ENCODE assay signal across 38 cellular contexts in genomic region chr9:104577263-104577662, GRCh38. TPM values are rescaled to one million over a fixed set of nuclear protein-coding genes. Genes with fewer than 3 reads are reported as not detected.
"Had no signal": no experiment of that assay in that cellular context is flagged by ENCODE, and none has a peak within 500 bp of the region (broad histone marks: within the 10 kb centered on the region; RNA-seq: fewer than 3 reads in every experiment).

No MANE protein-coding gene starts in this region.

- H3K36me3 Mint-ChIP-seq: activated CD4-positive, alpha-beta memory T cell treated with anti-CD3 and anti-CD28 coated beads for 36 hours; activated CD8-positive, alpha-beta memory T cell treated with anti-CD3 and anti-CD28 coated beads, Interleukin-2, amount 10 ng/mL, durations not matched to agents 7 days and 5 days; activated naive CD4-positive, alpha-beta T cell treated with anti-CD3 and anti-CD28 coated beads, Interleukin-2, amount 50 U/mL, for 24 hours; activated naive CD8-positive, alpha-beta T cell treated with anti-CD3 and anti-CD28 coated beads for 36 hours; brain had no signal

- H3K27ac Mint-ChIP-seq: activated CD4-positive, alpha-beta memory T cell treated with anti-CD3 and anti-CD28 coated beads for 36 hours; activated CD4-positive, alpha-beta T cell treated with anti-CD3 and anti-CD28 coated beads for 36 hours; activated CD4-positive, alpha-beta T cell treated with anti-CD3 and anti-CD28 coated beads, Interleukin-2, amount 10 ng/mL, durations not matched to agents 24 days and 14 days; activated CD8-positive, alpha-beta memory T cell treated with anti-CD3 and anti-CD28 coated beads, Interleukin-2, amount 10 ng/mL, durations not matched to agents 7 days and 5 days; activated CD8-positive, alpha-beta T cell treated with anti-CD3 and anti-CD28 coated beads, Interleukin-2, amount 10 ng/mL, durations not matched to agents 7 days and 5 days; activated naive CD4-positive, alpha-beta T cell treated with anti-CD3 and anti-CD28 coated beads for 36 hours; activated naive CD4-positive, alpha-beta T cell treated with anti-CD3 and anti-CD28 coated beads, Interleukin-2, amount 50 U/mL, for 24 hours; activated naive CD8-positive, alpha-beta T cell treated with anti-CD3 and anti-CD28 coated beads for 36 hours; activated naive CD8-positive, alpha-beta T cell treated with anti-CD3 and anti-CD28 coated beads, Interleukin-2, amount 50 U/mL, for 24 hours; activated T-helper 1 cell treated with anti-CD3 and anti-CD28 coated beads, Interleukin-12 subunit alpha, Interleukin-12 subunit beta, Interleukin-2, Interleukin-4 antibody, amounts not matched to agents 30 ng/mL and 10 ng/mL and 1 ng/mL, durations not matched to agents 14 hours and 24 hours and 36 hours; activated T-helper 2 cell treated with anti-CD3 and anti-CD28 coated beads, Interferon-gamma antibody, Interleukin-2, Interleukin-4, amounts not matched to agents 10 μg/mL and 5 μg/mL and 100 μg/mL, durations not matched to agents 14 hours and 24 hours and 36 hours; brain; dendritic cell treated with granulocyte-macrophage colony-stimulating factor and Interleukin-4, amounts not matched to agents 40 ng/mL and 50 ng/mL, for 4 days; effector memory CD8-positive, alpha-beta T cell had no signal

- H3K27me3 Mint-ChIP-seq: activated CD4-positive, alpha-beta T cell treated with anti-CD3 and anti-CD28 coated beads, Interleukin-2, amount 10 ng/mL, durations not matched to agents 24 days and 14 days; activated CD8-positive, alpha-beta memory T cell treated with anti-CD3 and anti-CD28 coated beads, Interleukin-2, amount 10 ng/mL, durations not matched to agents 7 days and 5 days; activated naive CD8-positive, alpha-beta T cell treated with anti-CD3 and anti-CD28 coated beads, Interleukin-2, amount 50 U/mL, for 24 hours; brain; central memory CD8-positive, alpha-beta T cell; dendritic cell treated with granulocyte-macrophage colony-stimulating factor and Interleukin-4, amounts not matched to agents 40 ng/mL and 50 ng/mL, for 4 days; effector memory CD8-positive, alpha-beta T cell had no signal

- DNase-seq: activated CD4-positive, alpha-beta memory T cell treated with anti-CD3 and anti-CD28 coated beads for 36 hours; activated CD4-positive, alpha-beta T cell treated with anti-CD3 and anti-CD28 coated beads for 36 hours; activated CD4-positive, alpha-beta T cell treated with anti-CD3 and anti-CD28 coated beads, Interleukin-2, amount 10 ng/mL, durations not matched to agents 24 days and 14 days; activated CD4-positive, CD25-positive, alpha-beta regulatory T cell; activated CD4-positive, CD25-positive, alpha-beta regulatory T cell treated with anti-CD3 and anti-CD28 coated beads, Interleukin-2, amount 50 U/mL, for 72 hours; activated CD8-positive, alpha-beta memory T cell treated with anti-CD3 and anti-CD28 coated beads, Interleukin-2, amount 10 ng/mL, durations not matched to agents 7 days and 5 days; activated CD8-positive, alpha-beta memory T cell treated with anti-CD3 and anti-CD28 coated beads, Interleukin-2, amount 50 U/mL, for 4 hours; activated CD8-positive, alpha-beta T cell treated with anti-CD3 and anti-CD28 coated beads, Interleukin-2, amount 10 ng/mL, durations not matched to agents 7 days and 5 days; activated effector memory CD4-positive, alpha-beta T cell treated with anti-CD3 and anti-CD28 coated beads, Interleukin-2, amount 50 U/mL, for 16 hours; activated naive CD4-positive, alpha-beta T cell treated with anti-CD3 and anti-CD28 coated beads for 36 hours; activated naive CD8-positive, alpha-beta T cell treated with anti-CD3 and anti-CD28 coated beads for 36 hours; activated naive CD8-positive, alpha-beta T cell treated with anti-CD3 and anti-CD28 coated beads, Interleukin-2, amount 50 U/mL, for 24 hours; activated T-cell treated with anti-CD3 and anti-CD28 coated beads, Interleukin-2, amount 50 U/mL, for 1 hour; activated T-cell treated with anti-CD3 and anti-CD28 coated beads, Interleukin-2, amount 50 U/mL, for 48 hours; adrenal gland; amygdala; dorsolateral prefrontal cortex; effector memory CD8-positive, alpha-beta T cell; erythroblast; foreskin keratinocyte; gastrocnemius medialis; glutamatergic neuron; heart left ventricle; T-helper 2 cell had no signal

- H3K4me3 ChIP-seq: adrenal gland, ascending aorta, coronary artery, dorsolateral prefrontal cortex, esophagus muscularis mucosa, gastrocnemius medialis, heart left ventricle had no signal

- H3K36me3 ChIP-seq: adrenal gland, ascending aorta, esophagus muscularis mucosa, gastrocnemius medialis, heart left ventricle had no signal

- H3K4me3 Mint-ChIP-seq: activated CD4-positive, alpha-beta memory T cell treated with anti-CD3 and anti-CD28 coated beads for 36 hours; activated CD4-positive, alpha-beta T cell treated with anti-CD3 and anti-CD28 coated beads for 36 hours; activated CD4-positive, alpha-beta T cell treated with anti-CD3 and anti-CD28 coated beads, Interleukin-2, amount 10 ng/mL, durations not matched to agents 24 days and 14 days; activated CD8-positive, alpha-beta memory T cell treated with anti-CD3 and anti-CD28 coated beads, Interleukin-2, amount 10 ng/mL, durations not matched to agents 7 days and 5 days; activated CD8-positive, alpha-beta T cell treated with anti-CD3 and anti-CD28 coated beads, Interleukin-2, amount 10 ng/mL, durations not matched to agents 7 days and 5 days; activated naive CD4-positive, alpha-beta T cell treated with anti-CD3 and anti-CD28 coated beads for 36 hours; activated naive CD4-positive, alpha-beta T cell treated with anti-CD3 and anti-CD28 coated beads, Interleukin-2, amount 50 U/mL, for 24 hours; activated naive CD8-positive, alpha-beta T cell treated with anti-CD3 and anti-CD28 coated beads for 36 hours; activated naive CD8-positive, alpha-beta T cell treated with anti-CD3 and anti-CD28 coated beads, Interleukin-2, amount 50 U/mL, for 24 hours; activated T-helper 1 cell treated with anti-CD3 and anti-CD28 coated beads, Interleukin-12 subunit alpha, Interleukin-12 subunit beta, Interleukin-2, Interleukin-4 antibody, amounts not matched to agents 30 ng/mL and 10 ng/mL and 1 ng/mL, durations not matched to agents 14 hours and 24 hours and 36 hours; brain; central memory CD8-positive, alpha-beta T cell; dendritic cell treated with granulocyte-macrophage colony-stimulating factor and Interleukin-4, amounts not matched to agents 40 ng/mL and 50 ng/mL, for 4 days; effector memory CD8-positive, alpha-beta T cell had no signal

- ATAC-seq: activated CD4-positive, alpha-beta T cell treated with anti-CD3 and anti-CD28 coated beads for 36 hours; activated CD8-positive, alpha-beta memory T cell treated with anti-CD3 and anti-CD28 coated beads, Interleukin-2, amount 10 ng/mL, durations not matched to agents 7 days and 5 days; activated CD8-positive, alpha-beta T cell treated with anti-CD3 and anti-CD28 coated beads, Interleukin-2, amount 10 ng/mL, durations not matched to agents 7 days and 5 days; activated naive CD8-positive, alpha-beta T cell treated with anti-CD3 and anti-CD28 coated beads, Interleukin-2, amount 50 U/mL, for 24 hours; effector memory CD8-positive, alpha-beta T cell; foreskin keratinocyte; gastrocnemius medialis; heart left ventricle had no signal

- H3K9me3 Mint-ChIP-seq: activated T-helper 2 cell treated with anti-CD3 and anti-CD28 coated beads, Interferon-gamma antibody, Interleukin-2, Interleukin-4, amounts not matched to agents 10 μg/mL and 5 μg/mL and 100 μg/mL, durations not matched to agents 14 hours and 24 hours and 36 hours had no signal

- H3K9me3 ChIP-seq: ascending aorta, gastrocnemius medialis had no signal

- H3K4me1 ChIP-seq: adrenal gland, ascending aorta, esophagus muscularis mucosa, foreskin keratinocyte, gastrocnemius medialis, heart left ventricle had no signal

- H3K27me3 ChIP-seq: adrenal gland, ascending aorta, dorsolateral prefrontal cortex, esophagus muscularis mucosa, foreskin keratinocyte, gastrocnemius medialis, heart left ventricle had no signal

- H3K27ac ChIP-seq: adrenal gland, ascending aorta, coronary artery, dorsolateral prefrontal cortex, esophagus muscularis mucosa, foreskin keratinocyte, gastrocnemius medialis, heart left ventricle had no signal

- H3K4me1 Mint-ChIP-seq: activated CD4-positive, alpha-beta T cell treated with anti-CD3 and anti-CD28 coated beads for 36 hours; activated CD4-positive, alpha-beta T cell treated with anti-CD3 and anti-CD28 coated beads, Interleukin-2, amount 10 ng/mL, durations not matched to agents 24 days and 14 days; activated CD8-positive, alpha-beta memory T cell treated with anti-CD3 and anti-CD28 coated beads, Interleukin-2, amount 10 ng/mL, durations not matched to agents 7 days and 5 days; activated naive CD4-positive, alpha-beta T cell treated with anti-CD3 and anti-CD28 coated beads, Interleukin-2, amount 50 U/mL, for 24 hours; activated naive CD8-positive, alpha-beta T cell treated with anti-CD3 and anti-CD28 coated beads for 36 hours; activated naive CD8-positive, alpha-beta T cell treated with anti-CD3 and anti-CD28 coated beads, Interleukin-2, amount 50 U/mL, for 24 hours; brain; central memory CD8-positive, alpha-beta T cell had no signal

RNA-seq across cellular contexts. Expression of gene OR13C8, which starts 8.3 kb away (rescaled TPM):
- total RNA-seq: activated CD4-positive, alpha-beta memory T cell treated with anti-CD3 and anti-CD28 coated beads for 36 hours; activated CD4-positive, alpha-beta T cell treated with anti-CD3 and anti-CD28 coated beads for 36 hours; activated CD4-positive, alpha-beta T cell treated with anti-CD3 and anti-CD28 coated beads, Interleukin-2, amount 10 ng/mL, durations not matched to agents 24 days and 14 days; activated CD8-positive, alpha-beta memory T cell treated with anti-CD3 and anti-CD28 coated beads for 36 hours; activated CD8-positive, alpha-beta memory T cell treated with anti-CD3 and anti-CD28 coated beads, Interleukin-2, amount 10 ng/mL, durations not matched to agents 7 days and 5 days; activated CD8-positive, alpha-beta T cell treated with anti-CD3 and anti-CD28 coated beads, Interleukin-2, amount 10 ng/mL, durations not matched to agents 7 days and 5 days; activated naive CD4-positive, alpha-beta T cell treated with anti-CD3 and anti-CD28 coated beads for 36 hours; activated naive CD8-positive, alpha-beta T cell treated with anti-CD3 and anti-CD28 coated beads for 36 hours; activated T-helper 1 cell treated with anti-CD3 and anti-CD28 coated beads, Interleukin-12 subunit alpha, Interleukin-12 subunit beta, Interleukin-2, Interleukin-4 antibody, amounts not matched to agents 30 ng/mL and 10 ng/mL and 1 ng/mL, durations not matched to agents 14 hours and 24 hours and 36 hours; activated T-helper 2 cell treated with anti-CD3 and anti-CD28 coated beads, Interferon-gamma antibody, Interleukin-2, Interleukin-4, amounts not matched to agents 10 μg/mL and 5 μg/mL and 100 μg/mL, durations not matched to agents 14 hours and 24 hours and 36 hours; adrenal gland; ascending aorta; bronchial epithelial cell; cardiac septum; cerebellum; dorsolateral prefrontal cortex; esophagus muscularis mucosa; foreskin keratinocyte; gastrocnemius medialis; heart left ventricle; T-helper 1 cell treated with Interleukin-12 subunit alpha and Interleukin-12 subunit beta and Interleukin-4 antibody, amounts not matched to agents 30 ng/mL and 1 ng/mL, for 36 hours had no signal
- polyA plus RNA-seq: adrenal gland, foreskin keratinocyte, heart left ventricle had no signal

RNA-seq across cellular contexts. Expression of gene OR13C5, which starts 21.9 kb away (rescaled TPM):
- total RNA-seq: activated CD4-positive, alpha-beta memory T cell treated with anti-CD3 and anti-CD28 coated beads for 36 hours; activated CD4-positive, alpha-beta T cell treated with anti-CD3 and anti-CD28 coated beads for 36 hours; activated CD4-positive, alpha-beta T cell treated with anti-CD3 and anti-CD28 coated beads, Interleukin-2, amount 10 ng/mL, durations not matched to agents 24 days and 14 days; activated CD8-positive, alpha-beta memory T cell treated with anti-CD3 and anti-CD28 coated beads for 36 hours; activated CD8-positive, alpha-beta memory T cell treated with anti-CD3 and anti-CD28 coated beads, Interleukin-2, amount 10 ng/mL, durations not matched to agents 7 days and 5 days; activated CD8-positive, alpha-beta T cell treated with anti-CD3 and anti-CD28 coated beads, Interleukin-2, amount 10 ng/mL, durations not matched to agents 7 days and 5 days; activated naive CD4-positive, alpha-beta T cell treated with anti-CD3 and anti-CD28 coated beads for 36 hours; activated naive CD8-positive, alpha-beta T cell treated with anti-CD3 and anti-CD28 coated beads for 36 hours; activated T-helper 1 cell treated with anti-CD3 and anti-CD28 coated beads, Interleukin-12 subunit alpha, Interleukin-12 subunit beta, Interleukin-2, Interleukin-4 antibody, amounts not matched to agents 30 ng/mL and 10 ng/mL and 1 ng/mL, durations not matched to agents 14 hours and 24 hours and 36 hours; activated T-helper 2 cell treated with anti-CD3 and anti-CD28 coated beads, Interferon-gamma antibody, Interleukin-2, Interleukin-4, amounts not matched to agents 10 μg/mL and 5 μg/mL and 100 μg/mL, durations not matched to agents 14 hours and 24 hours and 36 hours; adrenal gland; ascending aorta; bronchial epithelial cell; cardiac septum; esophagus muscularis mucosa; foreskin keratinocyte; gastrocnemius medialis; heart left ventricle; T-helper 1 cell treated with Interleukin-12 subunit alpha and Interleukin-12 subunit beta and Interleukin-4 antibody, amounts not matched to agents 30 ng/mL and 1 ng/mL, for 36 hours had no signal
- polyA plus RNA-seq: adrenal gland, foreskin keratinocyte, heart left ventricle had no signal

RNA-seq across cellular contexts. Expression of gene OR13C2, which starts 28.2 kb away (rescaled TPM):
- total RNA-seq: activated CD4-positive, alpha-beta memory T cell treated with anti-CD3 and anti-CD28 coated beads for 36 hours; activated CD4-positive, alpha-beta T cell treated with anti-CD3 and anti-CD28 coated beads for 36 hours; activated CD4-positive, alpha-beta T cell treated with anti-CD3 and anti-CD28 coated beads, Interleukin-2, amount 10 ng/mL, durations not matched to agents 24 days and 14 days; activated CD8-positive, alpha-beta memory T cell treated with anti-CD3 and anti-CD28 coated beads for 36 hours; activated CD8-positive, alpha-beta memory T cell treated with anti-CD3 and anti-CD28 coated beads, Interleukin-2, amount 10 ng/mL, durations not matched to agents 7 days and 5 days; activated CD8-positive, alpha-beta T cell treated with anti-CD3 and anti-CD28 coated beads, Interleukin-2, amount 10 ng/mL, durations not matched to agents 7 days and 5 days; activated naive CD4-positive, alpha-beta T cell treated with anti-CD3 and anti-CD28 coated beads for 36 hours; activated naive CD8-positive, alpha-beta T cell treated with anti-CD3 and anti-CD28 coated beads for 36 hours; activated T-helper 1 cell treated with anti-CD3 and anti-CD28 coated beads, Interleukin-12 subunit alpha, Interleukin-12 subunit beta, Interleukin-2, Interleukin-4 antibody, amounts not matched to agents 30 ng/mL and 10 ng/mL and 1 ng/mL, durations not matched to agents 14 hours and 24 hours and 36 hours; activated T-helper 2 cell treated with anti-CD3 and anti-CD28 coated beads, Interferon-gamma antibody, Interleukin-2, Interleukin-4, amounts not matched to agents 10 μg/mL and 5 μg/mL and 100 μg/mL, durations not matched to agents 14 hours and 24 hours and 36 hours; adrenal gland; ascending aorta; bronchial epithelial cell; cardiac septum; foreskin keratinocyte; gastrocnemius medialis; T-helper 1 cell treated with Interleukin-12 subunit alpha and Interleukin-12 subunit beta and Interleukin-4 antibody, amounts not matched to agents 30 ng/mL and 1 ng/mL, for 36 hours had no signal
- polyA plus RNA-seq: adrenal gland, foreskin keratinocyte, heart left ventricle had no signal

RNA-seq across cellular contexts. Expression of gene OR13C3, which starts 40.6 kb away (rescaled TPM):
- total RNA-seq: activated CD4-positive, alpha-beta memory T cell treated with anti-CD3 and anti-CD28 coated beads for 36 hours; activated CD4-positive, alpha-beta T cell treated with anti-CD3 and anti-CD28 coated beads for 36 hours; activated CD4-positive, alpha-beta T cell treated with anti-CD3 and anti-CD28 coated beads, Interleukin-2, amount 10 ng/mL, durations not matched to agents 24 days and 14 days; activated CD8-positive, alpha-beta memory T cell treated with anti-CD3 and anti-CD28 coated beads for 36 hours; activated CD8-positive, alpha-beta memory T cell treated with anti-CD3 and anti-CD28 coated beads, Interleukin-2, amount 10 ng/mL, durations not matched to agents 7 days and 5 days; activated CD8-positive, alpha-beta T cell treated with anti-CD3 and anti-CD28 coated beads, Interleukin-2, amount 10 ng/mL, durations not matched to agents 7 days and 5 days; activated naive CD4-positive, alpha-beta T cell treated with anti-CD3 and anti-CD28 coated beads for 36 hours; activated naive CD8-positive, alpha-beta T cell treated with anti-CD3 and anti-CD28 coated beads for 36 hours; activated T-helper 1 cell treated with anti-CD3 and anti-CD28 coated beads, Interleukin-12 subunit alpha, Interleukin-12 subunit beta, Interleukin-2, Interleukin-4 antibody, amounts not matched to agents 30 ng/mL and 10 ng/mL and 1 ng/mL, durations not matched to agents 14 hours and 24 hours and 36 hours; activated T-helper 2 cell treated with anti-CD3 and anti-CD28 coated beads, Interferon-gamma antibody, Interleukin-2, Interleukin-4, amounts not matched to agents 10 μg/mL and 5 μg/mL and 100 μg/mL, durations not matched to agents 14 hours and 24 hours and 36 hours; adrenal gland; ascending aorta; bronchial epithelial cell; cardiac septum; esophagus muscularis mucosa; foreskin keratinocyte; gastrocnemius medialis; heart left ventricle; T-helper 1 cell treated with Interleukin-12 subunit alpha and Interleukin-12 subunit beta and Interleukin-4 antibody, amounts not matched to agents 30 ng/mL and 1 ng/mL, for 36 hours had no signal
- polyA plus RNA-seq: adrenal gland, foreskin keratinocyte, heart left ventricle had no signal

RNA-seq across cellular contexts. Expression of gene OR13C9, which starts 40.7 kb away (rescaled TPM):
- total RNA-seq: activated CD4-positive, alpha-beta memory T cell treated with anti-CD3 and anti-CD28 coated beads for 36 hours; activated CD4-positive, alpha-beta T cell treated with anti-CD3 and anti-CD28 coated beads for 36 hours; activated CD4-positive, alpha-beta T cell treated with anti-CD3 and anti-CD28 coated beads, Interleukin-2, amount 10 ng/mL, durations not matched to agents 24 days and 14 days; activated CD8-positive, alpha-beta memory T cell treated with anti-CD3 and anti-CD28 coated beads for 36 hours; activated CD8-positive, alpha-beta memory T cell treated with anti-CD3 and anti-CD28 coated beads, Interleukin-2, amount 10 ng/mL, durations not matched to agents 7 days and 5 days; activated CD8-positive, alpha-beta T cell treated with anti-CD3 and anti-CD28 coated beads, Interleukin-2, amount 10 ng/mL, durations not matched to agents 7 days and 5 days; activated naive CD4-positive, alpha-beta T cell treated with anti-CD3 and anti-CD28 coated beads for 36 hours; activated naive CD8-positive, alpha-beta T cell treated with anti-CD3 and anti-CD28 coated beads for 36 hours; activated T-helper 1 cell treated with anti-CD3 and anti-CD28 coated beads, Interleukin-12 subunit alpha, Interleukin-12 subunit beta, Interleukin-2, Interleukin-4 antibody, amounts not matched to agents 30 ng/mL and 10 ng/mL and 1 ng/mL, durations not matched to agents 14 hours and 24 hours and 36 hours; activated T-helper 2 cell treated with anti-CD3 and anti-CD28 coated beads, Interferon-gamma antibody, Interleukin-2, Interleukin-4, amounts not matched to agents 10 μg/mL and 5 μg/mL and 100 μg/mL, durations not matched to agents 14 hours and 24 hours and 36 hours; ascending aorta; bronchial epithelial cell; cardiac septum; esophagus muscularis mucosa; foreskin keratinocyte; gastrocnemius medialis; heart left ventricle; T-helper 1 cell treated with Interleukin-12 subunit alpha and Interleukin-12 subunit beta and Interleukin-4 antibody, amounts not matched to agents 30 ng/mL and 1 ng/mL, for 36 hours had no signal
- polyA plus RNA-seq: adrenal gland, foreskin keratinocyte, heart left ventricle had no signal
